1 cellular context compared by ENCODE assay signal in the genomic region with DNA sequence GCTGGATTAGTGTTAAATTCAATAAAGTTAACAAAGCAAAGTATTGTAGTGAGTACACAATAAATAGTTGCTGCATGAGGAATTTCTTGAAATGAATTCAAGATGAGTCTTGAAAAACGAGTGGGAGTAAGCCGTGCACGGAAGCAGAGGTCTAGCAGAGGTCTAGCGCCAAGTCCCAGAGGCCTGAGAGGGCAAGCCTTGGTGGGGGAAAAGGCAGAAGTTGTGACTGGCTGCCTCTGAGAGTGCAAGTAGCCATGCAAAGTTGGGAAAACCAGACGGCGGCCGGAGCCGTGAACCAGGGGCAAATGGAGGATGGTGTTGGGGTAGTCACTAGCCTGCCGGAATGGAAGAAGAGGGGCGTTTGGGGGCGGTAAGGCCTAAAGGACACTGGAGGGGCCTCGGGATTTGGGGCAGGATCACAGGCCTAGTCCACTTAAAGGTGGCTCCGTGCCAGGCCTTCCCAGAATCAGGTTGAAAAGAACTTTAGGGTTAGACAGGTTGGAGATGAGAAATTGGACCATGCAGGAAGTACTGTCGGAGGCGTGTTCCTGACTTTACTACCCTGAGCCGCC.
TF ChIP-seq lines count a peak whose summit lies in the region.

No MANE protein-coding gene starts in this region.

TF ChIP-seq in HEK293, 187 proteins besides CTCF, POLR2A, EP300 and RAD21 (continued from another document):
- TF ChIP-seq ZNF654 (tag by site-specific recombination; IDR thresholded peaks at IDR 0.05; ENCODE audit: low read depth) (no peak), ZNF488 (tag by site-specific recombination; IDR thresholded peaks at IDR 0.05) (no peak), ZNF664 (tag by site-specific recombination; IDR thresholded peaks at IDR 0.05) (no peak), ZBTB21 (tag by site-specific recombination; IDR thresholded peaks at IDR 0.05) (no peak), ZNF398 (tag by site-specific recombination; IDR thresholded peaks at IDR 0.05) (peak; percentile 25; the same call in 1 of the 2 replicates), ZNF114 (tag by site-specific recombination; IDR thresholded peaks at IDR 0.05) (no peak), ZNF157 (tag by site-specific recombination; IDR thresholded peaks at IDR 0.05) (no peak)
